ENCODE assay signal across 8 cellular contexts in genomic region chr2:85325466-85325811, GRCh38. TPM values are rescaled to one million over a fixed set of nuclear protein-coding genes. Genes with fewer than 3 reads are reported as not detected.
DNase-seq lines count a peak whose midpoint lies in the region; ATAC-seq and TF ChIP-seq lines count a peak whose summit lies in the region.

No MANE protein-coding gene starts in this region.

- no peak overlapping the region for H2AFZ ChIP-seq in SU-DHL-6 (ENCODE audit: low read depth, low read length, severe bottlenecking)

- ATAC-seq in HG03571 (IDR thresholded peaks at IDR 0.05; ENCODE audit: unreplicated experiment) (no peak), HG03469 (IDR thresholded peaks at IDR 0.05; ENCODE audit: unreplicated experiment) (no peak)

- intact Hi-C loops in esophagus squamous epithelium (cut with DNase I), result no loop called here

- DNase-seq in esophagus squamous epithelium (lab: John Stamatoyannopoulos, UW) (no peak), retinal pigment epithelial cell (ENCODE audit: low read depth) (no peak), KG1 (lab: John Stamatoyannopoulos, UW) (no peak), DMS153 treated with DMSO at 0.1 percent for 48 hours (lab: John Stamatoyannopoulos, UW; ENCODE audit: unreplicated experiment) (no peak)

- peak overlapping the region; percentile 84 for H3K9ac ChIP-seq in SU-DHL-6 (ENCODE audit: low read length)

- H3K9me2 ChIP-seq in DOHH2 (replicated peaks; ENCODE audit: control insufficient read depth, low read length), result no peaks in the 10 kb centered on the region
- no peaks in the 10 kb centered on the region for H3K9me2 ChIP-seq in SU-DHL-6 (replicated peaks; ENCODE audit: insufficient read depth, low read length)

- H3F3A ChIP-seq in DOHH2 (ENCODE audit: control insufficient read depth, insufficient read depth), result no peaks in the 10 kb centered on the region
- H3F3A ChIP-seq in SU-DHL-6 (ENCODE audit: insufficient read depth), result no peaks in the 10 kb centered on the region

- H4K20me1 ChIP-seq in DOHH2 (ENCODE audit: control insufficient read depth, insufficient read depth, low read depth, low read length) (peaks cover 35% of the 10 kb centered on the region), SU-DHL-6 (ENCODE audit: low read depth, low read length) (peaks cover 39% of the 10 kb centered on the region)

- 57 to 59% methylated on average over 9 of the region's 9 CpGs for WGBS in esophagus squamous epithelium, 2 donors

- H3K27me3 ChIP-seq in DOHH2 (ENCODE audit: control insufficient read depth, low read length) (no peaks in the 10 kb centered on the region), SU-DHL-6 (ENCODE audit: low read length) (no peaks in the 10 kb centered on the region), esophagus squamous epithelium (no peaks in the 10 kb centered on the region)

- peaks cover 38% of the 10 kb centered on the region for H3K4me1 ChIP-seq in DOHH2 (ENCODE audit: control insufficient read depth, low read length)
- H3K4me1 ChIP-seq in esophagus squamous epithelium, result peaks cover 11 to 79% (median 28%) of the 10 kb centered on the region in 3 donors

- H3K4me3 ChIP-seq in DOHH2 (ENCODE audit: low read length), result peak overlapping the region; percentile 83
- peak overlapping the region; percentile 83 for H3K4me3 ChIP-seq in SU-DHL-6 (ENCODE audit: insufficient read depth, low read length, poor library complexity, severe bottlenecking)
- peak overlapping the region; percentile 71 to 95 (median 84) for H3K4me3 ChIP-seq in esophagus squamous epithelium
- peak overlapping the region; percentile 88 for H3K4me3 ChIP-seq in retinal pigment epithelial cell (ENCODE audit: low read length)

- H3K9me3 ChIP-seq in DOHH2 (ENCODE audit: control insufficient read depth, insufficient read depth, low read length) (no peaks in the 10 kb centered on the region), SU-DHL-6 (ENCODE audit: insufficient read depth, low read length) (no peaks in the 10 kb centered on the region), esophagus squamous epithelium (no peaks in the 10 kb centered on the region)

- H3K27ac ChIP-seq in DOHH2 (ENCODE audit: low read depth, low read length) (no peak overlapping the region), SU-DHL-6 (ENCODE audit: low read depth, low read length) (no peak overlapping the region), esophagus squamous epithelium (peak overlapping the region in 1 of 4 donors; percentile 98)

- H3K36me3 ChIP-seq in DOHH2 (ENCODE audit: control insufficient read depth, low read length) (peaks cover 76% of the 10 kb centered on the region), SU-DHL-6 (ENCODE audit: low read length) (peaks cover 46% of the 10 kb centered on the region), esophagus squamous epithelium (peaks cover 16 to 46% (median 21%) of the 10 kb centered on the region in 3 donors)

- TF ChIP-seq CTCF in DOHH2 (IDR thresholded peaks at IDR 0.05; ENCODE audit: low read depth, low read length, poor library complexity, severe bottlenecking) (no peak), SU-DHL-6 (IDR thresholded peaks at IDR 0.05; ENCODE audit: insufficient read depth, low read length, poor library complexity, severe bottlenecking) (no peak), esophagus squamous epithelium (IDR thresholded peaks at IDR 0.05) (no peak), retinal pigment epithelial cell (conservative IDR thresholded peaks at IDR 0.05; ENCODE audit: low read depth, low read length) (no peak)

- peak overlapping the region; percentile 92 for H3K4me2 ChIP-seq in DOHH2 (ENCODE audit: low read length)
- H3K4me2 ChIP-seq in SU-DHL-6 (ENCODE audit: low read depth, low read length, poor library complexity, severe bottlenecking), result peak overlapping the region; percentile 93

- TF ChIP-seq POLR2A in esophagus squamous epithelium (IDR thresholded peaks at IDR 0.05), result no peak

- H3K79me2 ChIP-seq in DOHH2 (ENCODE audit: control insufficient read depth, low read length) (peaks cover 84% of the 10 kb centered on the region), SU-DHL-6 (ENCODE audit: insufficient read depth, low read length) (peaks cover 72% of the 10 kb centered on the region)

RNA-seq across cellular contexts. Expression of gene TGOLN2, which starts 2.4 kb away (rescaled TPM):
- total RNA-seq in esophagus squamous epithelium, result 10 to 100 TPM; 40.6 to 77.2 (median 49.0) TPM

RNA-seq across cellular contexts. Expression of gene RETSAT, which starts 28.9 kb away (rescaled TPM):
- total RNA-seq in esophagus squamous epithelium, result 10 to 100 TPM; 55.8 to 73.3 (median 66.9) TPM

RNA-seq across cellular contexts. Expression of gene ELMOD3, which starts 29.1 kb away (rescaled TPM):
- 10 to 100 TPM in 3 of 4 donors, 1 to 10 TPM in 1; 8.2 to 16.6 (median 13.7) TPM for total RNA-seq in esophagus squamous epithelium
